ENCODE assay signal across 1 cellular context in the genomic region with DNA sequence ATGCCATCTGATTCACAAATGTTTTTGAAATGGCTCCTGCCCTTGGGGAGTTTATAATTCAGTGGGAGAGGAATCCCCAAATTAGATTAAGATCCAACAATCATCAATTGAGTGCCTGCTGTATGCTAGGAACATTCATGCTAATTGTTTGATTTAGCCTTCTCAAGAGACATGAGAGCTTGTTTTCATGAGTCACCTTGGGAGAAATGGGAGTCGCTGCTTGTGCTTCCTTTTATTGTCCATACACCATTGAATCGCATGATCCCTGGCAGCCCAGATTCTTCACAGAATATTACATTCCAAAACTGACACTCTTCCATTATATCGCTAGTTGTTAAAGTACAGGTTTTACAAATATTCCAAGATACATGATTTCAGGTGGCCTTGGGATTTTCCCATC.
TF ChIP-seq lines count a peak whose summit lies in the region.

No MANE protein-coding gene starts in this region.

TF ChIP-seq in IMR-90, 13 proteins besides CTCF, POLR2A, EP300 and RAD21:
- no peak for TF ChIP-seq MAZ (IDR thresholded peaks at IDR 0.05; ENCODE audit: borderline replicate concordance, low read depth, low read length)
- TF ChIP-seq NFE2L2 (IDR thresholded peaks at IDR 0.05; ENCODE audit: low read depth, low read length), result no peak
- TF ChIP-seq MXI1 (IDR thresholded peaks at IDR 0.05; ENCODE audit: borderline replicate concordance, low read depth, low read length), result no peak
- TF ChIP-seq MAFK (IDR thresholded peaks at IDR 0.05; ENCODE audit: low read depth, low read length), result no peak
